ENCODE assay signal across 9 cellular contexts in the genomic region with DNA sequence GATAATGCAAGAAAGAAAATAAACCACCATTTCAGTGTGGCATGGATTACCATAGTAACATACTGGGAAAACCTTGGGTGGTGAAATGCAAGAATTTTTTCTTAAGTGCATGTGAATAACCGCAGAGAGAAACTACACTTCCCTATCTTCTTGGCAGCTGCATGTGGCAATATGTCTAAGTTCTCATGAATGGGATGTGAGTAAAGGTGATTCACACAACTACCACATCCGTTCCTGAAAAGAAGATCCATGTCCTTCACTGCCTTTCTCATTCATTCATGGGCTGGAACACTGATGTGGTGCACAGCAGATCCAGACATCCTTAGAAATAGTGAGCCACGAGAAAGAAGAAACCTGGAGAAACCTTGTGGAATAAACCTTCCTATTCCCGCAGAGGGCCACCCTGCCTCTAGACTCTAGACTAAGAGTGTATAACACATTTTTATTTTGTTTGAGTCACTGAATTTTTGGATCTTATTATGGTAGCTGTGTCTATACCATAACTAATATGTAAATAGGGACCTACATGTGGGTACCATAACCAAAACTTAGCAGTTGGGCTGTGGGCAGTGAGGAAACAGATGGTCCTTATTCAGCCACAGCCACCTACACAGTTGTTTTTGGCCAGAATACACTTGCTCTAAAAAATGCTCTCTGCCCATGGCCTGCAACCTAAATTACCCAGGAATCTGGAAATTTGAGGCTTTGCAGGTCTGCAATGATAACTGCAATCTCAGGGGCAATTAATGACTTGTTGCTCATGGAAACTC.
DNase-seq lines count a peak whose midpoint lies in the region; ATAC-seq and TF ChIP-seq lines count a peak whose summit lies in the region.
"Had no signal": no experiment of that assay in that cellular context is flagged by ENCODE, and none has a peak within 500 bp of the region (broad histone marks: within the 10 kb centered on the region; RNA-seq: fewer than 3 reads in every experiment).

No MANE protein-coding gene starts in this region.

- intact Hi-C loops in prostate gland (cut with DNase I): no loop called here
- intact Hi-C loops in stomach (cut with DNase I; ENCODE audit: low total_unique reads): no loop called here

- H3K27me3 Mint-ChIP-seq in glutamatergic neuron (ENCODE audit: unreplicated experiment): no peaks in the 10 kb centered on the region

- no peak for TF ChIP-seq CTCF in RWPE2 (IDR thresholded peaks at IDR 0.05; ENCODE audit: poor library complexity, severe bottlenecking)
- TF ChIP-seq CTCF in glutamatergic neuron (IDR thresholded peaks at IDR 0.05; ENCODE audit: partially characterized antibody, unreplicated experiment): no peak
- TF ChIP-seq CTCF in prostate gland (IDR thresholded peaks at IDR 0.05): no peak
- TF ChIP-seq CTCF in stomach (IDR thresholded peaks at IDR 0.05): no peak

- H3K27ac ChIP-seq in RWPE2 (ENCODE audit: poor library complexity, severe bottlenecking) (peak overlapping the region; percentile 51), prostate gland (no peak overlapping the region), stomach (no peak overlapping the region)
- H3K27ac ChIP-seq: neutrophil had no signal

- DNase-seq in GF-D8 (lab: John Stamatoyannopoulos, UW) (peak; percentile 65), RWPE2 (ENCODE audit: low spot score) (no peak), glutamatergic neuron (no peak), NCI-H2081 (lab: John Stamatoyannopoulos, UW) (no peak), prostate gland (ENCODE audit: low spot score) (no peak), stomach (no peak)

- H3K9me3 ChIP-seq in RWPE2 (ENCODE audit: severe bottlenecking): no peaks in the 10 kb centered on the region
- no peaks in the 10 kb centered on the region for H3K9me3 ChIP-seq in prostate gland
- no peaks in the 10 kb centered on the region for H3K9me3 ChIP-seq in stomach
- H3K9me3 ChIP-seq: neutrophil had no signal

- H3K36me3 ChIP-seq in RWPE2 (ENCODE audit: low read depth) (no peaks in the 10 kb centered on the region; the same call in 1 of the 2 replicates), prostate gland (no peaks in the 10 kb centered on the region), stomach (no peaks in the 10 kb centered on the region)
- H3K36me3 ChIP-seq: neutrophil had no signal

- no peaks in the 10 kb centered on the region for H3K36me3 Mint-ChIP-seq in glutamatergic neuron (ENCODE audit: unreplicated experiment)

- H3K27ac Mint-ChIP-seq in glutamatergic neuron (ENCODE audit: unreplicated experiment): peak overlapping the region; percentile 14

- H3K27me3 ChIP-seq in RWPE2 (ENCODE audit: insufficient read depth, poor library complexity, severe bottlenecking) (no peaks in the 10 kb centered on the region), prostate gland (replicated peaks; ENCODE audit: insufficient read depth) (no peaks in the 10 kb centered on the region), stomach (no peaks in the 10 kb centered on the region)
- H3K27me3 ChIP-seq: neutrophil had no signal

- peaks cover 15% of the 10 kb centered on the region for H3K4me1 ChIP-seq in RWPE2 (ENCODE audit: insufficient read depth, poor library complexity, severe bottlenecking)
- no peaks in the 10 kb centered on the region for H3K4me1 ChIP-seq in prostate gland (replicated peaks)
- peaks cover 0 to 29% (median 4%) of the 10 kb centered on the region in 4 donors for H3K4me1 ChIP-seq in stomach

- H3K4me1 Mint-ChIP-seq in glutamatergic neuron (ENCODE audit: low read depth, unreplicated experiment): peaks cover 40% of the 10 kb centered on the region

- no peak overlapping the region for H3K4me3 ChIP-seq in RWPE2 (ENCODE audit: severe bottlenecking)
- no peak overlapping the region for H3K4me3 ChIP-seq in prostate gland
- no peak overlapping the region for H3K4me3 ChIP-seq in stomach

- ATAC-seq in HG03103 (IDR thresholded peaks at IDR 0.05; ENCODE audit: low read depth, unreplicated experiment) (peak; percentile 57), RWPE2 (ENCODE audit: low read depth) (peak; percentile 97), HG02970 (IDR thresholded peaks at IDR 0.05; ENCODE audit: low FRiP score, unreplicated experiment) (no peak)

- no peak overlapping the region for H3K4me3 Mint-ChIP-seq in glutamatergic neuron (ENCODE audit: unreplicated experiment)

- TF ChIP-seq POLR2A in prostate gland (IDR thresholded peaks at IDR 0.05) (no peak), stomach (IDR thresholded peaks at IDR 0.05) (no peak)

- peaks cover 2% of the 10 kb centered on the region for H3K9me3 Mint-ChIP-seq in glutamatergic neuron (ENCODE audit: unreplicated experiment)

- no peak for TF ChIP-seq EP300 in stomach (IDR thresholded peaks at IDR 0.05)

- 92% methylated on average over 4 of the region's 4 CpGs for WGBS in prostate gland
- 79 to 86% (median 82%) methylated on average over 4 of the region's 4 CpGs for WGBS in stomach, 5 donors
